In the genomic region with DNA sequence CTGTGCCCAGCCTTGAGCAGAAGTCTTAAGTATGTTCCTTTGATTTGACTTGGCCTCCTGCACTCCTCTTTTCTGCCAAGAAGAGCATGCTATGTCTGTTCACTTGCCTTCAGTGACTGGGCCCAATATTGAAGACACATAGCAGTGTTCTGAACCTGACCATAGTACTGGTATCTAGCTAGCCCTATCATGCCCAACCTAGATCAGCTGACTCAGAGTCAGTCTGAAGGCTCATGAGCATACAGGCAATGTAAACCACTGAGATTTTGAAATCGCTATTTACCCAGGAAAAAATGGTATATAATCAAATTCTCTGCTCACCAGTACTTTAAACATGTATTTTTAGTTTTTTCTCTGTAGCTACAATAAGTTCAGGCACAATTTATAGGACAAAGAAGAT, we compare ENCODE assay signal across 18 cellular contexts.
DNase-seq lines count a peak whose midpoint lies in the region; ATAC-seq, FAIRE-seq and TF ChIP-seq lines count a peak whose summit lies in the region.
"Had no signal": no experiment of that assay in that cellular context is flagged by ENCODE, and none has a peak within 500 bp of the region (broad histone marks: within the 10 kb centered on the region; RNA-seq: fewer than 3 reads in every experiment).

No MANE protein-coding gene starts in this region.

- H3K27ac ChIP-seq in mammary epithelial cell (ENCODE audit: insufficient read depth, low read depth, low read length) (no peak overlapping the region), keratinocyte (ENCODE audit: control insufficient read depth, insufficient read depth, low read length) (peak overlapping the region; percentile 10), GM23338 (ENCODE audit: low read depth) (no peak overlapping the region)
- H3K27ac ChIP-seq: KMS-11 had no signal

- H3K36me3 ChIP-seq in mammary epithelial cell (ENCODE audit: insufficient read depth, low read length) = peaks cover 12% of the 10 kb centered on the region
- H3K36me3 ChIP-seq in bronchial epithelial cell (ENCODE audit: control insufficient read depth, insufficient read depth, low read length) = peaks cover 4% of the 10 kb centered on the region
- peaks cover 2 to 3% of the 10 kb centered on the region in 2 experiments for H3K36me3 ChIP-seq in keratinocyte (ENCODE audit: control insufficient read depth in 2 of 2, extremely low read depth in 1 of 2, insufficient read depth in 2 of 2, low read length in 2 of 2)
- H3K36me3 ChIP-seq in GM23338 (ENCODE audit: insufficient read depth) = no peaks in the 10 kb centered on the region

- 80% methylated on average over 1 of the region's 1 CpG for WGBS in mammary epithelial cell (ENCODE audit: low coverage, missing lambda C conversion rate)
- WGBS in lower leg skin, 2 donors = 97% methylated on average over 1 of the region's 1 CpG

- ATAC-seq in GM23338 = no peak
- no peak for ATAC-seq in activated CD4-positive, alpha-beta T cell treated with anti-CD3 and anti-CD28 coated beads for 36 hours

- POLR2A ChIA-PET in MCF 10A (lab: Yijun Ruan, JAX) = interaction anchor here (1.0 kb wide), 1 partner anchor 54 kb away, joined by 4 read pairs; no protein-coding TSS in a partner anchor
- POLR2A ChIA-PET in activated CD4-positive, alpha-beta T cell treated with anti-CD3 and anti-CD28 coated beads for 36 hours (lab: Charles Lee) = no interaction called here

- in situ Hi-C loops in mammary epithelial cell (cut with MboI; ENCODE audit: low sequenced_read_pairs in 2 of 2) = no loop called here

- H3K9me3 ChIP-seq in mammary epithelial cell (replicated peaks; ENCODE audit: insufficient read depth, low read length) (no peaks in the 10 kb centered on the region), keratinocyte (ENCODE audit: control insufficient read depth, low read depth, low read length) (no peaks in the 10 kb centered on the region)

- H3K4me2 ChIP-seq in mammary epithelial cell (ENCODE audit: insufficient read depth, low read depth, low read length) (peak overlapping the region; percentile 51), keratinocyte (ENCODE audit: control insufficient read depth, extremely low read depth, insufficient read depth, low read depth, low read length) (peak overlapping the region; percentile 0), GM23338 (no peak overlapping the region)
- H3K4me2 ChIP-seq: KMS-11 had no signal

- peaks cover 16% of the 10 kb centered on the region for H3K4me1 Mint-ChIP-seq in MCF 10A (ENCODE audit: insufficient read depth, unreplicated experiment)
- no peaks in the 10 kb centered on the region for H3K4me1 Mint-ChIP-seq in GM23338
- no peaks in the 10 kb centered on the region for H3K4me1 Mint-ChIP-seq in activated CD4-positive, alpha-beta T cell treated with anti-CD3 and anti-CD28 coated beads for 36 hours

- H3K9me3 Mint-ChIP-seq in MCF 10A (ENCODE audit: unreplicated experiment) (no peaks in the 10 kb centered on the region), GM23338 (peaks cover 4% of the 10 kb centered on the region; the same call in 2 of the 3 replicates)
- H3K9me3 Mint-ChIP-seq in activated CD4-positive, alpha-beta T cell treated with anti-CD3 and anti-CD28 coated beads for 36 hours (ENCODE audit: low read depth) = no peaks in the 10 kb centered on the region

- H4K20me1 ChIP-seq in mammary epithelial cell (ENCODE audit: insufficient read depth, low read length) (no peaks in the 10 kb centered on the region), keratinocyte (ENCODE audit: control insufficient read depth, extremely low read depth, insufficient read depth, low read length) (no peaks in the 10 kb centered on the region), GM23338 (replicated peaks; ENCODE audit: insufficient read depth) (no peaks in the 10 kb centered on the region)

- H3K36me3 Mint-ChIP-seq in MCF 10A (ENCODE audit: insufficient read depth, unreplicated experiment) (no peaks in the 10 kb centered on the region), GM23338 (ENCODE audit: low read depth) (no peaks in the 10 kb centered on the region)
- H3K36me3 Mint-ChIP-seq in activated CD4-positive, alpha-beta T cell treated with anti-CD3 and anti-CD28 coated beads for 36 hours (ENCODE audit: low read depth) = peaks cover under 1% of the 10 kb centered on the region

- TF ChIP-seq CTCF in mammary epithelial cell (conservative IDR thresholded peaks at IDR 0.05 in 1 of 2, IDR thresholded peaks at IDR 0.05 in 1 of 2; ENCODE audit: extremely low read depth in 1 of 2, insufficient read depth in 1 of 2, low read depth in 1 of 2, low read length in 2 of 2) = no peak
- TF ChIP-seq CTCF in MCF 10A (IDR thresholded peaks at IDR 0.05; ENCODE audit: unreplicated experiment) = no peak
- TF ChIP-seq CTCF in bronchial epithelial cell (IDR thresholded peaks at IDR 0.05; ENCODE audit: insufficient read depth, low read length, severe bottlenecking) = no peak
- TF ChIP-seq CTCF in keratinocyte (optimal IDR thresholded peaks at IDR 0.05 in 1 of 3, IDR thresholded peaks at IDR 0.05 in 1 of 3, conservative IDR thresholded peaks at IDR 0.05 in 1 of 3; ENCODE audit: extremely low read depth in 1 of 3, insufficient read depth in 2 of 3, low read length in 3 of 3) = no peak
- no peak for TF ChIP-seq CTCF in lower leg skin (IDR thresholded peaks at IDR 0.05)
- TF ChIP-seq CTCF in GM23338 (conservative IDR thresholded peaks at IDR 0.05; ENCODE audit: low read depth in 2 of 2) = no peak

- H3K27ac Mint-ChIP-seq in MCF 10A (ENCODE audit: low read depth, unreplicated experiment) = no peak overlapping the region
- no peak overlapping the region for H3K27ac Mint-ChIP-seq in GM23338
- H3K27ac Mint-ChIP-seq in activated CD4-positive, alpha-beta T cell treated with anti-CD3 and anti-CD28 coated beads for 36 hours = no peak overlapping the region
- H3K27ac Mint-ChIP-seq: B cell had no signal

- FAIRE-seq in bronchial epithelial cell (lab: Jason Lieb, UNC) (peak; percentile 83), keratinocyte (lab: Jason Lieb, UNC) (peak; percentile 79)

- no peaks in the 10 kb centered on the region for H3K9me2 ChIP-seq in GM23338 (ENCODE audit: insufficient read depth)

- no peak overlapping the region for H3K9ac ChIP-seq in mammary epithelial cell (ENCODE audit: insufficient read depth, low read length)
- H3K9ac ChIP-seq in keratinocyte (ENCODE audit: control insufficient read depth, extremely low read depth, insufficient read depth, low read length) = no peak overlapping the region
- H3K9ac ChIP-seq: KMS-11 had no signal

- dilution Hi-C loops in mammary epithelial cell (cut with HindIII; ENCODE audit: low sequenced_read_pairs) = no loop called here
- dilution Hi-C loops in keratinocyte (cut with MboI; ENCODE audit: extremely low pct_ligation_motif_present, low sequenced_read_pairs) = no loop called here

- peaks cover 14% of the 10 kb centered on the region for H3K4me1 ChIP-seq in mammary epithelial cell (ENCODE audit: insufficient read depth, low read length)
- H3K4me1 ChIP-seq in keratinocyte (ENCODE audit: control insufficient read depth, extremely low read depth, insufficient read depth, low read length) = peaks cover 14% of the 10 kb centered on the region
- H3K4me1 ChIP-seq in GM23338 (ENCODE audit: insufficient read depth) = no peaks in the 10 kb centered on the region

- H3F3A ChIP-seq in GM23338 (replicated peaks; ENCODE audit: low read depth) = no peaks in the 10 kb centered on the region

- intact Hi-C loops in mammary epithelial cell (cut with micrococcal nuclease) = no loop called here
- intact Hi-C loops in MCF 10A (cut with micrococcal nuclease) = no loop called here
- intact Hi-C loops in lower leg skin (cut with DNase I; ENCODE audit: low total_unique reads) = no loop called here
- intact Hi-C loops in activated CD4-positive, alpha-beta T cell treated with anti-CD3 and anti-CD28 coated beads for 36 hours (cut with DNase I, micrococcal nuclease) = no loop called here

- H3K4me3 Mint-ChIP-seq in MCF 10A (ENCODE audit: unreplicated experiment) (no peak overlapping the region), GM23338 (no peak overlapping the region)
- no peak overlapping the region for H3K4me3 Mint-ChIP-seq in activated CD4-positive, alpha-beta T cell treated with anti-CD3 and anti-CD28 coated beads for 36 hours
- H3K4me3 Mint-ChIP-seq: B cell had no signal

- CTCF ChIA-PET in mammary epithelial cell (lab: Charles Lee; ENCODE audit: low non-redundant PET) (no interaction called here), MCF 10A (lab: Yijun Ruan, JAX) (no interaction called here)
- CTCF ChIA-PET in activated CD4-positive, alpha-beta T cell treated with anti-CD3 and anti-CD28 coated beads for 36 hours (lab: Charles Lee) = interaction anchor here (1.1 kb wide), 1 partner anchor 14 kb away, joined by 3 read pairs; no protein-coding TSS in a partner anchor

- DNase-seq in mammary epithelial cell = peak; percentile 75
- DNase-seq in MCF 10A (ENCODE audit: unreplicated experiment) = no peak
- DNase-seq in bronchial epithelial cell (ENCODE audit: low read depth) = peak; percentile 86
- DNase-seq in keratinocyte (ENCODE audit: low read depth, low spot score) = no peak
- no peak for DNase-seq in lower leg skin (ENCODE audit: low spot score in 2 of 2)
- DNase-seq in NCI-H1092 (lab: John Stamatoyannopoulos, UW) = no peak
- no peak for DNase-seq in GM23338 (ENCODE audit: low spot score)
- no peak for DNase-seq in activated CD4-positive, alpha-beta T cell treated with anti-CD3 and anti-CD28 coated beads for 36 hours
- DNase-seq: 8988T, DMS 273 treated with DMSO at 0.1 percent for 48 hours, GF-D8, GOT3, NCI-H1436, NCI-H1930, NCI-H226, NCI-H524 had no signal

- H3K27me3 Mint-ChIP-seq in MCF 10A (ENCODE audit: insufficient read depth, unreplicated experiment) (no peaks in the 10 kb centered on the region), GM23338 (ENCODE audit: insufficient read depth, low read depth, poor library complexity) (peaks cover 2% of the 10 kb centered on the region)
- H3K27me3 Mint-ChIP-seq in activated CD4-positive, alpha-beta T cell treated with anti-CD3 and anti-CD28 coated beads for 36 hours = no peaks in the 10 kb centered on the region
- H3K27me3 Mint-ChIP-seq: B cell had no signal

- H3K79me2 ChIP-seq in mammary epithelial cell (ENCODE audit: insufficient read depth, low read length) = peaks cover 82% of the 10 kb centered on the region
- H3K79me2 ChIP-seq in keratinocyte (ENCODE audit: control insufficient read depth, insufficient read depth, low read length) = peaks cover 53% of the 10 kb centered on the region
- H3K79me2 ChIP-seq in GM23338 (replicated peaks; ENCODE audit: insufficient read depth) = no peaks in the 10 kb centered on the region

- BruUV-seq in mammary epithelial cell (replicated peaks; lab: Mats Ljungman, UMichigan) = no TSS peak
- no TSS peak for BruUV-seq in MCF 10A (replicated peaks; lab: Mats Ljungman, UMichigan)

- H2AFZ ChIP-seq in mammary epithelial cell (ENCODE audit: low read depth, low read length) (no peak overlapping the region), keratinocyte (ENCODE audit: control insufficient read depth, low read length) (no peak overlapping the region), GM23338 (no peak overlapping the region)

- H3K4me3 ChIP-seq in mammary epithelial cell (replicated peaks in 1 of 3; ENCODE audit: insufficient read depth in 1 of 3, low read depth in 2 of 3, low read length in 3 of 3) = no peak overlapping the region
- H3K4me3 ChIP-seq in bronchial epithelial cell (ENCODE audit: low read depth, low read length) = no peak overlapping the region
- H3K4me3 ChIP-seq in keratinocyte (ENCODE audit: control insufficient read depth in 2 of 3, extremely low read depth in 1 of 3, insufficient read depth in 2 of 3, low read depth in 1 of 3, low read length in 3 of 3) = no peak overlapping the region
- no peak overlapping the region for H3K4me3 ChIP-seq in lower leg skin (ENCODE audit: low read depth, poor library complexity, severe bottlenecking)
- no peak overlapping the region for H3K4me3 ChIP-seq in GM23338

- H3K27me3 ChIP-seq in mammary epithelial cell (ENCODE audit: insufficient read depth, low read length) = no peaks in the 10 kb centered on the region
- H3K27me3 ChIP-seq in bronchial epithelial cell (ENCODE audit: control insufficient read depth, insufficient read depth, low read length) = no peaks in the 10 kb centered on the region
- H3K27me3 ChIP-seq in keratinocyte (ENCODE audit: control insufficient read depth, extremely low read depth, insufficient read depth, low read length) = no peaks in the 10 kb centered on the region
- H3K27me3 ChIP-seq in GM23338 (ENCODE audit: insufficient read depth) = no peaks in the 10 kb centered on the region

- TF ChIP-seq POLR2A in lower leg skin (IDR thresholded peaks at IDR 0.05) = no peak

- peaks cover 4% of the 10 kb centered on the region for H3K9me1 ChIP-seq in keratinocyte (ENCODE audit: control insufficient read depth, extremely low read depth, insufficient read depth, low read length)

Comparison
In these comparisons a context has a peak if more than half of its experiments do, and no peak if none do; other contexts are left out.
1. DNase-seq: peak in mammary epithelial cell (single experiment) and bronchial epithelial cell (single experiment); none in MCF 10A (single experiment), keratinocyte (single experiment), lower leg skin (0 of 2), NCI-H1092 (single experiment), GM23338 (single experiment) and activated CD4-positive, alpha-beta T cell treated with anti-CD3 and anti-CD28 coated beads for 36 hours (single experiment).